2 cellular contexts compared by ENCODE assay signal in the genomic region with DNA sequence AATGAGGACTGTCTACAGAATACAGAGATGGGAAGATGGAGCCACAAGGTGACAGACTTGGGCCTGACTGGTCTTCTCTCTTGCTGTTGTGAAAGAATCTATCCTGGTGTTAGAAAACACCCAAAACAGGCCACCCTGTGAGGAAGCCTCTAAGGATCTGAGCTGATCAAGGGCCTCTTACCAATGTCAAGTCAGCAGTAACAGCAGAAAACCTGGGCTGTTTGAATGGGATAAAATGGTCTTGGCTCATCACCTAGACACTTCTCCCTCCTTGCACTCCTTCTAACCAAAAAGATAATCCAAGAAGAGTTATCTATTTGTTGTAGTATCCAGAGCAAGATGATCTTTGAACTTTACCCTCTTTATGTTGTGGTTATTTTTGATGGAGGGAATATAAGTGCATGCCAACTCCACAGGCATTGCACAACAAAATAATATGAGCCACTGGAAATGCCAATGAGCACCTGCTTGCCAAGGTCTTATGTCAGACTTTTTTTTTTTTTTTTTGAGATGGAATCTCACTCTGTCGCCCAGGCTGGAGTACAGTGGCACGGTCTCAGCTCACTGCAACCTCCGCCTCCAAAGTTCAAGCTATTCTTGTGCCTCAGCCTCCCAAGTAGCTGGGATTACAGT.
TF ChIP-seq lines count a peak whose summit lies in the region.

No MANE protein-coding gene starts in this region.

TF ChIP-seq in A549, 52 proteins besides CTCF, POLR2A, EP300 and RAD21:
- TF ChIP-seq CEBPB (IDR thresholded peaks at IDR 0.05) (peak; percentile 10 to 25; a peak in 2 of 4 replicates), HOXB13 (CRISPR knock-in tag; IDR thresholded peaks at IDR 0.05; ENCODE audit: low read depth) (no peak), SMC3 (IDR thresholded peaks at IDR 0.05) (no peak), ELK1 (IDR thresholded peaks at IDR 0.05; ENCODE audit: low read depth, low read length) (no peak)

TF ChIP-seq in K562, 482 proteins besides CTCF, POLR2A, EP300 and RAD21:
- peak; percentile 31; the same call in 1 of the 2 replicates for TF ChIP-seq MAFG (tag; conservative IDR thresholded peaks at IDR 0.05)
- no peak for TF ChIP-seq ZNF764 (CRISPR knock-in tag; IDR thresholded peaks at IDR 0.05; ENCODE audit: low read depth)
- no peak for TF ChIP-seq POLR2AphosphoS5 (IDR thresholded peaks at IDR 0.05; ENCODE audit: control insufficient read depth, insufficient read depth, low read depth, low read length)
- TF ChIP-seq IFI16 (CRISPR knock-in tag; IDR thresholded peaks at IDR 0.05), result no peak
- TF ChIP-seq ZEB2 (IDR thresholded peaks at IDR 0.05), result no peak
